8 cellular contexts compared by ENCODE assay signal in genomic region chr14:20690848-20691640, GRCh38. TPM values are rescaled to one million over a fixed set of nuclear protein-coding genes. Genes with fewer than 3 reads are reported as not detected.
DNase-seq lines count a peak whose midpoint lies in the region; ATAC-seq, FAIRE-seq and TF ChIP-seq lines count a peak whose summit lies in the region.

No MANE protein-coding gene starts in this region.

- peak overlapping the region in 1 of 2 donors; percentile 39 for H3K4me3 Mint-ChIP-seq in activated T-cell treated with anti-CD3 and anti-CD28 coated beads, Interleukin-2, amount 50 U/mL, for 72 hours

- H3K4me3 ChIP-seq in fibroblast of villous mesenchyme (ENCODE audit: low read depth, low read length): no peak overlapping the region

- no peaks in the 10 kb centered on the region for H3K27me3 Mint-ChIP-seq in activated T-cell treated with anti-CD3 and anti-CD28 coated beads, Interleukin-2, amount 50 U/mL, for 72 hours (ENCODE audit: low read depth)

- H3K9me3 Mint-ChIP-seq in activated T-cell treated with anti-CD3 and anti-CD28 coated beads, Interleukin-2, amount 50 U/mL, for 72 hours: no peaks in the 10 kb centered on the region

- H3K36me3 Mint-ChIP-seq in activated T-cell treated with anti-CD3 and anti-CD28 coated beads, Interleukin-2, amount 50 U/mL, for 72 hours (ENCODE audit: insufficient read depth in 2 of 2): no peaks in the 10 kb centered on the region

- TF ChIP-seq POLR2A in GM12892 (IDR thresholded peaks at IDR 0.05; ENCODE audit: low read depth, low read length): no peak

- no peak overlapping the region for H3K27ac Mint-ChIP-seq in activated T-cell treated with anti-CD3 and anti-CD28 coated beads, Interleukin-2, amount 50 U/mL, for 72 hours

- ATAC-seq in activated T-cell treated with anti-CD3 and anti-CD28 coated beads, Interleukin-2, amount 50 U/mL, for 72 hours (replicated peaks in 1 of 2): peak; percentile 65 to 80
- ATAC-seq in HG03196 (IDR thresholded peaks at IDR 0.05; ENCODE audit: unreplicated experiment): no peak

- FAIRE-seq in GM12892 (lab: Jason Lieb, UNC): peak; percentile 92
- FAIRE-seq in HTR-8/SVneo (lab: Jason Lieb, UNC): no peak

- TF ChIP-seq CTCF in AG09319 (IDR thresholded peaks at IDR 0.05; ENCODE audit: low read depth, low read length) (peak; percentile 88), fibroblast of villous mesenchyme (IDR thresholded peaks at IDR 0.05; ENCODE audit: insufficient read depth, low read depth, low read length) (peak; percentile 89)

- no peak for DNase-seq in AG09319 (ENCODE audit: extremely low read depth, low read depth)
- no peak for DNase-seq in GM12892 (ENCODE audit: insufficient read length)
- peak; percentile 54 for DNase-seq in HTR-8/SVneo (ENCODE audit: insufficient read length, low spot score)
- DNase-seq in NOMO-1 treated with DMSO at 0.1 percent for 48 hours (lab: John Stamatoyannopoulos, UW; ENCODE audit: unreplicated experiment): peak; percentile 81
- peak; percentile 36 to 48 for DNase-seq in activated T-cell treated with anti-CD3 and anti-CD28 coated beads, Interleukin-2, amount 50 U/mL, for 72 hours
- peak; percentile 69 for DNase-seq in fibroblast of villous mesenchyme (ENCODE audit: low read depth)
- peak in 37 of 56 donors; percentile 1 to 68 (median 28) for DNase-seq in nucleus accumbens (lab: John Stamatoyannopoulos, UW)

- peaks cover 12% of the 10 kb centered on the region for H3K4me1 Mint-ChIP-seq in activated T-cell treated with anti-CD3 and anti-CD28 coated beads, Interleukin-2, amount 50 U/mL, for 72 hours (ENCODE audit: low read depth)

RNA-seq across cellular contexts. Expression of gene ANG, which starts 2.5 kb away (rescaled TPM):
- 1.2 TPM for polyA plus RNA-seq in GM12892 (2012; ENCODE audit: missing spikeins)
- 1 to 10 TPM in 1 of 2 donors, under 1 TPM in 1; 0.67 to 2.5 TPM for total RNA-seq in activated T-cell treated with anti-CD3 and anti-CD28 coated beads, Interleukin-2, amount 50 U/mL, for 72 hours
- total RNA-seq in fibroblast of villous mesenchyme: 1.7 and 4.5 TPM in 2 replicates

RNA-seq across cellular contexts. Expression of gene RNASE4, which starts 6.7 kb away (rescaled TPM):
- polyA plus RNA-seq in GM12892 (2012; ENCODE audit: missing spikeins): 1.8 TPM
- total RNA-seq in activated T-cell treated with anti-CD3 and anti-CD28 coated beads, Interleukin-2, amount 50 U/mL, for 72 hours: under 1 TPM; 0.63 to 0.79 TPM
- total RNA-seq in fibroblast of villous mesenchyme: 6.9 and 7.4 TPM in 2 replicates

RNA-seq across cellular contexts. Expression of gene OR6S1, which starts 49.6 kb away (rescaled TPM):
- not detected for polyA plus RNA-seq in GM12892 (2012; ENCODE audit: missing spikeins)
- not detected for total RNA-seq in activated T-cell treated with anti-CD3 and anti-CD28 coated beads, Interleukin-2, amount 50 U/mL, for 72 hours
- total RNA-seq in fibroblast of villous mesenchyme: not detected in 2 replicates

RNA-seq across cellular contexts. Expression of gene EDDM3A, which starts 54.6 kb away (rescaled TPM):
- polyA plus RNA-seq in GM12892 (2012; ENCODE audit: missing spikeins): not detected
- total RNA-seq in activated T-cell treated with anti-CD3 and anti-CD28 coated beads, Interleukin-2, amount 50 U/mL, for 72 hours: not detected
- not detected in 2 replicates for total RNA-seq in fibroblast of villous mesenchyme

Comparison
In these comparisons a context has a peak if more than half of its experiments do, and no peak if none do; other contexts are left out.
1. DNase-seq: peak in HTR-8/SVneo (single experiment), NOMO-1 treated with DMSO at 0.1 percent for 48 hours (single experiment), activated T-cell treated with anti-CD3 and anti-CD28 coated beads, Interleukin-2, amount 50 U/mL, for 72 hours (2 of 2), fibroblast of villous mesenchyme (single experiment) and nucleus accumbens (37 of 56); none in AG09319 (single experiment) and GM12892 (single experiment).